In the genomic region with DNA sequence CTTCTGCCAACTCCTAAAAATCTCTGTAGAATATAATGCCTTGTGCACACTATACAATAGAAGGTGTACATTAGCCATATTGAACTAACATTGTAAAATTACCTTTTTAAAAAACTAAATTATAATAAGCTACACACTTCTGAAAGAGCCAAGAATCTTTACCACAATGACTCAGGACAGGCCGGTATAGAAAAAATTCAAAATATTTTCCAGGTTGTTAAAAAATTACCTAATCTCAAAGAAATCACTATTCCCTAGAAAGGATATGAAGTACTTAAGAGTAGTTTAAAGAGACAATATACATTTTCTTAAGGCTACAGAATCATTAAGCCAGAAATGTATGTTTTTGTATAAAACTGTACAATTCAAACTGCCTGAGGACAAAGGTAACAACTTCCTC, we compare ENCODE assay signal across 17 cellular contexts. TPM values are rescaled to one million over a fixed set of nuclear protein-coding genes. Genes with fewer than 3 reads are reported as not detected.
"Had no signal": no experiment of that assay in that cellular context is flagged by ENCODE, and none has a peak within 500 bp of the region (broad histone marks: within the 10 kb centered on the region; RNA-seq: fewer than 3 reads in every experiment).

No MANE protein-coding gene starts in this region.

- H3K4me2 ChIP-seq: hepatocyte had no signal

- H3K27me3 ChIP-seq: gastroesophageal sphincter, hepatocyte, tibial nerve had no signal

- H3K36me3 ChIP-seq: neutrophil had no signal

- H3K4me3 ChIP-seq: gastroesophageal sphincter, hepatocyte, lower lobe of right lung, tibial nerve had no signal

- H3K9me3 ChIP-seq: gastroesophageal sphincter, lower lobe of right lung, neutrophil, tibial nerve had no signal

- H2AFZ ChIP-seq: hepatocyte had no signal

- H3K27ac ChIP-seq: gastroesophageal sphincter, hepatocyte, lower lobe of right lung, neutrophil, tibial nerve had no signal

- DNase-seq: activated CD4-positive, alpha-beta memory T cell treated with anti-CD3 and anti-CD28 coated beads, Interleukin-2, amount 10 ng/mL, durations not matched to agents 7 days and 5 days; activated CD4-positive, alpha-beta T cell treated with anti-CD3 and anti-CD28 coated beads for 1 hour; activated CD8-positive, alpha-beta memory T cell treated with anti-CD3 and anti-CD28 coated beads, Interleukin-2, amount 50 U/mL, for 4 hours; activated naive CD4-positive, alpha-beta T cell; aorta; caudate nucleus; effector memory CD4-positive, alpha-beta T cell; lower lobe of right lung; naive thymus-derived CD4-positive, alpha-beta T cell; posterior cingulate gyrus; right cardiac atrium; T-helper 9 cell had no signal

- ATAC-seq: gastroesophageal sphincter; lower lobe of right lung; naive thymus-derived CD4-positive, alpha-beta T cell; right cardiac atrium; stimulated activated effector memory CD8-positive, alpha-beta T cell treated with anti-CD3 and anti-CD28 coated beads, Interleukin-12 subunit alpha, Interleukin-12 subunit beta, amount 100 ng/mL, for 72 hours had no signal

RNA-seq across cellular contexts. Expression of gene TJP1, which starts 48.5 kb away (rescaled TPM):
- total RNA-seq: activated CD4-positive, alpha-beta memory T cell treated with anti-CD3 and anti-CD28 coated beads, Interleukin-2, amount 10 ng/mL, durations not matched to agents 7 days and 5 days; naive thymus-derived CD4-positive, alpha-beta T cell had no signal
- polyA plus RNA-seq: naive thymus-derived CD4-positive, alpha-beta T cell had no signal
